In genomic region chr1:85201340-85202091, GRCh38 we compare ENCODE assay signal across 8 cellular contexts. TPM values are rescaled to one million over a fixed set of nuclear protein-coding genes. Genes with fewer than 3 reads are reported as not detected.
DNase-seq lines count a peak whose midpoint lies in the region; ATAC-seq lines count a peak whose summit lies in the region.

No MANE protein-coding gene starts in this region.

- DNase-seq in DMS 273 (lab: John Stamatoyannopoulos, UW; ENCODE audit: unreplicated experiment) = peak; percentile 84
- DNase-seq in DMS 273 treated with DMSO at 0.1 percent for 48 hours (lab: John Stamatoyannopoulos, UW) = no peak
- DNase-seq in NCI-H2196 (lab: John Stamatoyannopoulos, UW; ENCODE audit: unreplicated experiment) = peak; percentile 33
- DNase-seq in activated CD8-positive, alpha-beta memory T cell treated with anti-CD3 and anti-CD28 coated beads for 4 hours (ENCODE audit: low read depth in 2 of 2) = peak; percentile 38 to 59
- peak; percentile 32 to 40 for DNase-seq in stimulated activated CD8-positive, alpha-beta memory T cell treated with anti-CD3 and anti-CD28 coated beads, Interleukin-15, amount 100 ng/mL, for 48 hours (ENCODE audit: low read depth in 2 of 2)

- peak; percentile 58 for ATAC-seq in HG02798 (IDR thresholded peaks at IDR 0.05; ENCODE audit: poor library complexity, unreplicated experiment)

- H3K4me1 ChIP-seq in endocrine pancreas (ENCODE audit: control insufficient read depth, insufficient read depth, low read length) = peaks cover 9% of the 10 kb centered on the region
- no peaks in the 10 kb centered on the region for H3K4me1 ChIP-seq in mesodermal cell (ENCODE audit: control insufficient read depth, insufficient read depth, low read length, poor library complexity, severe bottlenecking)

- H3K9ac ChIP-seq in endocrine pancreas (ENCODE audit: control insufficient read depth, insufficient read depth, low read length) = peak overlapping the region; percentile 89

- WGBS in mesodermal cell (ENCODE audit: insufficient coverage in 2 of 2), 2 experiments = 0 to 1% methylated on average over 43 to 63 of the region's 81 CpGs

- H3K9me3 ChIP-seq in endocrine pancreas (ENCODE audit: control insufficient read depth, low read length) (no peaks in the 10 kb centered on the region), mesodermal cell (ENCODE audit: control insufficient read depth, low read length) (no peaks in the 10 kb centered on the region)

- H3K27me3 ChIP-seq in endocrine pancreas (ENCODE audit: control insufficient read depth, insufficient read depth, low read length) = no peaks in the 10 kb centered on the region

- H3K27ac ChIP-seq in mesodermal cell (ENCODE audit: low read depth, low read length, severe bottlenecking) = peak overlapping the region; percentile 98

- no peaks in the 10 kb centered on the region for H3K36me3 ChIP-seq in endocrine pancreas (ENCODE audit: control insufficient read depth, insufficient read depth, low read length)
- H3K36me3 ChIP-seq in mesodermal cell (ENCODE audit: control insufficient read depth, insufficient read depth, low read length) = peaks cover 6% of the 10 kb centered on the region

- H3K4me3 ChIP-seq in endocrine pancreas (ENCODE audit: control insufficient read depth, insufficient read depth, low read length) = peak overlapping the region; percentile 95
- H3K4me3 ChIP-seq in mesodermal cell (ENCODE audit: extremely low read depth, insufficient read depth, low read length, poor library complexity, severe bottlenecking) = peak overlapping the region; percentile 78

RNA-seq across cellular contexts. Expression of gene SYDE2, which starts 0.7 kb away (rescaled TPM):
- polyA plus RNA-seq in mesodermal cell (2013, experiment 1 of 2) = 7.2 TPM
- 9.5 TPM for polyA plus RNA-seq in mesodermal cell (2013, experiment 2 of 2)

RNA-seq across cellular contexts. Expression of gene C1orf52, which starts 57.9 kb away (rescaled TPM):
- polyA plus RNA-seq in mesodermal cell (2013, experiment 1 of 2) = 38.3 TPM
- polyA plus RNA-seq in mesodermal cell (2013, experiment 2 of 2) = 40.3 TPM
